In genomic region chr2:59957539-59957938, GRCh38 we compare ENCODE assay signal across 26 cellular contexts.
"Had no signal": no experiment of that assay in that cellular context is flagged by ENCODE, and none has a peak within 500 bp of the region (broad histone marks: within the 10 kb centered on the region; RNA-seq: fewer than 3 reads in every experiment).

No MANE protein-coding gene starts in this region.

- DNase-seq: hippocampal formation; kidney; left colon; left lung; lower lobe of right lung; mammary epithelial cell; mesenchymal stem cell; naive thymus-derived CD8-positive, alpha-beta T cell; nucleus accumbens; pancreas; posterior cingulate gyrus; retina; right cardiac atrium; sigmoid colon; stimulated activated CD4-positive, alpha-beta T cell treated with anti-CD3 and anti-CD28 coated beads, Interleukin-1b, Interleukin-23, amount 100 ng/mL, for 48 hours; stimulated activated CD4-positive, alpha-beta T cell treated with anti-CD3 and anti-CD28 coated beads, Interleukin-2, amount 100 ng/mL, for 48 hours; stimulated activated CD4-positive, alpha-beta T cell treated with anti-CD3 and anti-CD28 coated beads, Interleukin-4, amount 100 ng/mL, for 4 hours; stimulated activated CD8-positive, alpha-beta memory T cell treated with anti-CD3 and anti-CD28 coated beads, Interleukin-4, amount 100 ng/mL, for 48 hours; stimulated activated naive CD4-positive, alpha-beta T cell treated with Interleukin-2 at 50 U/mL for 16 hours; stimulated activated naive CD8-positive, alpha-beta T cell treated with anti-CD3 and anti-CD28 coated beads, Interleukin-15, amount 100 ng/mL, for 72 hours; substantia nigra; uterus had no signal

- H3K4me1 ChIP-seq: left lung, lower lobe of right lung, prostate gland, sigmoid colon, tibial nerve, uterus had no signal

- H3K4me3 ChIP-seq: left lung, lower lobe of right lung, pancreas, prostate gland, sigmoid colon, smooth muscle cell, tibial nerve, uterus had no signal

- H3K36me3 ChIP-seq: left lung, lower lobe of right lung, pancreas, prostate gland, sigmoid colon, tibial nerve, uterus had no signal

- H3K9me3 ChIP-seq: left lung, lower lobe of right lung, pancreas, prostate gland, sigmoid colon, tibial nerve, uterus had no signal

- H3K4me2 ChIP-seq: smooth muscle cell had no signal

- ATAC-seq: left colon; left lung; lower lobe of right lung; naive thymus-derived CD8-positive, alpha-beta T cell; pancreas; right cardiac atrium; stimulated activated memory B cell treated with anti-CD40 and anti-IgM and Interleukin-4, amounts not matched to agents 10 μg/mL and 1 μg/mL and 100 μg/mL, for 72 hours; stimulated activated naive CD8-positive, alpha-beta T cell treated with anti-CD3 and anti-CD28 coated beads, Interleukin-15, amount 100 ng/mL, for 72 hours had no signal

- H3K27me3 ChIP-seq: left lung, pancreas, sigmoid colon, tibial nerve, uterus had no signal

- H3K27ac ChIP-seq: left lung, lower lobe of right lung, pancreas, prostate gland, sigmoid colon, tibial nerve, uterus had no signal
